ENCODE assay signal across 2 cellular contexts in the genomic region with DNA sequence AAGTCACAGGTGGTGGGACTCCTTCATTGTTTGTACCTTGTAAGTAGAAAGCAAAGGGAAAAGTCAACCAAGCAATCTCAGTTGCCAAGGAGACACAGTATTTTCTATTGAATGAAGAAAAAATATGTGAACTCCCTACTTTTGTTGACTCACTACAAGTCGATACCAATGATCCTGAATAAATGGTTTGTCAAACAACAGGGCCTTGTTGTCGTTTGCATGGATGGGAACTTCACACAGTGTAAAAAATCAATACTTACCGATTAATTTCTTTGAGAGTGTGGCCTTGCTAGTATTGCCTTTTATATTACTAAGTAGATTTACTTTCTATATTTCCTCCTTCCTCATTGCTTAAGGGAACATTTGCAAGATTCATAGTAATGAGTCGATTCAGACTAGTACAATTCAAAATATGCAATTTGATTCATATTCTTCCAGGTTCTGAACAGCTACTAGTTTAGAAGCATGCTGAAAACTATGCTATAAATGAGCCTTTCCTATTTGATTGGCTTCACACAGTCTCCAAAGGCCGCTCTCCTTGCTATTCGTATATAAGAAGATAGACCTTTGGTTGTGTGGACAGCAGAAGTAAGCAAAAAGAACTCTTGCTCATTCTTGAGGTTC.
TF ChIP-seq lines count a peak whose summit lies in the region.

No MANE protein-coding gene starts in this region.

TF ChIP-seq in SK-N-SH, 30 proteins besides CTCF, POLR2A, EP300 and RAD21 (continued from another document):
- TF ChIP-seq USF2 (IDR thresholded peaks at IDR 0.05; ENCODE audit: borderline replicate concordance, low read depth, low read length) (no peak), RFX5 (IDR thresholded peaks at IDR 0.05; ENCODE audit: low read length) (no peak), MEF2A (IDR thresholded peaks at IDR 0.05; ENCODE audit: borderline replicate concordance, low read depth) (no peak), TEAD4 (IDR thresholded peaks at IDR 0.05; ENCODE audit: borderline replicate concordance, insufficient read depth) (no peak), NFIC (IDR thresholded peaks at IDR 0.05; ENCODE audit: borderline replicate concordance) (no peak), CHD2 (IDR thresholded peaks at IDR 0.05; ENCODE audit: low read length, partially characterized antibody) (no peak)
- TF ChIP-seq, protein P1, sequence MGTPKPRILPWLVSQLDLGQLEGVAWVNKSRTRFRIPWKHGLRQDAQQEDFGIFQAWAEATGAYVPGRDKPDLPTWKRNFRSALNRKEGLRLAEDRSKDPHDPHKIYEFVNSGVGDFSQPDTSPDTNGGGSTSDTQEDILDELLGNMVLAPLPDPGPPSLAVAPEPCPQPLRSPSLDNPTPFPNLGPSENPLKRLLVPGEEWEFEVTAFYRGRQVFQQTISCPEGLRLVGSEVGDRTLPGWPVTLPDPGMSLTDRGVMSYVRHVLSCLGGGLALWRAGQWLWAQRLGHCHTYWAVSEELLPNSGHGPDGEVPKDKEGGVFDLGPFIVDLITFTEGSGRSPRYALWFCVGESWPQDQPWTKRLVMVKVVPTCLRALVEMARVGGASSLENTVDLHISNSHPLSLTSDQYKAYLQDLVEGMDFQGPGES (IDR thresholded peaks at IDR 0.05; ENCODE audit: low read depth, low read length): no peak
- TF ChIP-seq, protein P2, sequence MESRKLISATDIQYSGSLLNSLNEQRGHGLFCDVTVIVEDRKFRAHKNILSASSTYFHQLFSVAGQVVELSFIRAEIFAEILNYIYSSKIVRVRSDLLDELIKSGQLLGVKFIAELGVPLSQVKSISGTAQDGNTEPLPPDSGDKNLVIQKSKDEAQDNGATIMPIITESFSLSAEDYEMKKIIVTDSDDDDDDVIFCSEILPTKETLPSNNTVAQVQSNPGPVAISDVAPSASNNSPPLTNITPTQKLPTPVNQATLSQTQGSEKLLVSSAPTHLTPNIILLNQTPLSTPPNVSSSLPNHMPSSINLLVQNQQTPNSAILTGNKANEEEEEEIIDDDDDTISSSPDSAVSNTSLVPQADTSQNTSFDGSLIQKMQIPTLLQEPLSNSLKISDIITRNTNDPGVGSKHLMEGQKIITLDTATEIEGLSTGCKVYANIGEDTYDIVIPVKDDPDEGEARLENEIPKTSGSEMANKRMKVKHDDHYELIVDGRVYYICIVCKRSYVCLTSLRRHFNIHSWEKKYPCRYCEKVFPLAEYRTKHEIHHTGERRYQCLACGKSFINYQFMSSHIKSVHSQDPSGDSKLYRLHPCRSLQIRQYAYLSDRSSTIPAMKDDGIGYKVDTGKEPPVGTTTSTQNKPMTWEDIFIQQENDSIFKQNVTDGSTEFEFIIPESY (IDR thresholded peaks at IDR 0.05; ENCODE audit: borderline replicate concordance, low read depth): no peak

TF ChIP-seq in SK-N-SH treated with all-trans-retinoic acid at 6 μM for 48 hours, 23 proteins besides CTCF, POLR2A, EP300 and RAD21 (continued from another document):
- TF ChIP-seq, protein P3, sequence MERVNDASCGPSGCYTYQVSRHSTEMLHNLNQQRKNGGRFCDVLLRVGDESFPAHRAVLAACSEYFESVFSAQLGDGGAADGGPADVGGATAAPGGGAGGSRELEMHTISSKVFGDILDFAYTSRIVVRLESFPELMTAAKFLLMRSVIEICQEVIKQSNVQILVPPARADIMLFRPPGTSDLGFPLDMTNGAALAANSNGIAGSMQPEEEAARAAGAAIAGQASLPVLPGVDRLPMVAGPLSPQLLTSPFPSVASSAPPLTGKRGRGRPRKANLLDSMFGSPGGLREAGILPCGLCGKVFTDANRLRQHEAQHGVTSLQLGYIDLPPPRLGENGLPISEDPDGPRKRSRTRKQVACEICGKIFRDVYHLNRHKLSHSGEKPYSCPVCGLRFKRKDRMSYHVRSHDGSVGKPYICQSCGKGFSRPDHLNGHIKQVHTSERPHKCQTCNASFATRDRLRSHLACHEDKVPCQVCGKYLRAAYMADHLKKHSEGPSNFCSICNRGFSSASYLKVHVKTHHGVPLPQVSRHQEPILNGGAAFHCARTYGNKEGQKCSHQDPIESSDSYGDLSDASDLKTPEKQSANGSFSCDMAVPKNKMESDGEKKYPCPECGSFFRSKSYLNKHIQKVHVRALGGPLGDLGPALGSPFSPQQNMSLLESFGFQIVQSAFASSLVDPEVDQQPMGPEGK (CRISPR knock-in tag; IDR thresholded peaks at IDR 0.05; ENCODE audit: borderline replicate concordance): no peak
- TF ChIP-seq ZFP3 (CRISPR knock-in tag; IDR thresholded peaks at IDR 0.05): no peak
- TF ChIP-seq ARNTL (CRISPR knock-in tag; IDR thresholded peaks at IDR 0.05; ENCODE audit: borderline replicate concordance, low read depth): no peak
- no peak for TF ChIP-seq CSDC2 (CRISPR knock-in tag; IDR thresholded peaks at IDR 0.05)
- no peak for TF ChIP-seq ZNF8 (CRISPR knock-in tag; IDR thresholded peaks at IDR 0.05)
- no peak for TF ChIP-seq TOX (CRISPR knock-in tag; IDR thresholded peaks at IDR 0.05; ENCODE audit: borderline replicate concordance)
- no peak for TF ChIP-seq BACH2 (CRISPR knock-in tag; IDR thresholded peaks at IDR 0.05; ENCODE audit: borderline replicate concordance)
- no peak for TF ChIP-seq OSR1 (CRISPR knock-in tag; IDR thresholded peaks at IDR 0.05)
- TF ChIP-seq SNAI2 (CRISPR knock-in tag; IDR thresholded peaks at IDR 0.05): no peak
- no peak for TF ChIP-seq RARB (CRISPR knock-in tag; IDR thresholded peaks at IDR 0.05)
- TF ChIP-seq PPARA (CRISPR knock-in tag; IDR thresholded peaks at IDR 0.05; ENCODE audit: borderline replicate concordance): no peak
- TF ChIP-seq, protein P4, sequence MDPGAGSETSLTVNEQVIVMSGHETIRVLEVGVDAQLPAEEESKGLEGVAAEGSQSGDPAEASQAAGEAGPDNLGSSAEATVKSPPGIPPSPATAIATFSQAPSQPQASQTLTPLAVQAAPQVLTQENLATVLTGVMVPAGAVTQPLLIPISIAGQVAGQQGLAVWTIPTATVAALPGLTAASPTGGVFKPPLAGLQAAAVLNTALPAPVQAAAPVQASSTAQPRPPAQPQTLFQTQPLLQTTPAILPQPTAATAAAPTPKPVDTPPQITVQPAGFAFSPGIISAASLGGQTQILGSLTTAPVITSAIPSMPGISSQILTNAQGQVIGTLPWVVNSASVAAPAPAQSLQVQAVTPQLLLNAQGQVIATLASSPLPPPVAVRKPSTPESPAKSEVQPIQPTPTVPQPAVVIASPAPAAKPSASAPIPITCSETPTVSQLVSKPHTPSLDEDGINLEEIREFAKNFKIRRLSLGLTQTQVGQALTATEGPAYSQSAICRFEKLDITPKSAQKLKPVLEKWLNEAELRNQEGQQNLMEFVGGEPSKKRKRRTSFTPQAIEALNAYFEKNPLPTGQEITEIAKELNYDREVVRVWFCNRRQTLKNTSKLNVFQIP (CRISPR knock-in tag; IDR thresholded peaks at IDR 0.05; ENCODE audit: borderline replicate concordance, low read depth): no peak
- TF ChIP-seq, protein P5, sequence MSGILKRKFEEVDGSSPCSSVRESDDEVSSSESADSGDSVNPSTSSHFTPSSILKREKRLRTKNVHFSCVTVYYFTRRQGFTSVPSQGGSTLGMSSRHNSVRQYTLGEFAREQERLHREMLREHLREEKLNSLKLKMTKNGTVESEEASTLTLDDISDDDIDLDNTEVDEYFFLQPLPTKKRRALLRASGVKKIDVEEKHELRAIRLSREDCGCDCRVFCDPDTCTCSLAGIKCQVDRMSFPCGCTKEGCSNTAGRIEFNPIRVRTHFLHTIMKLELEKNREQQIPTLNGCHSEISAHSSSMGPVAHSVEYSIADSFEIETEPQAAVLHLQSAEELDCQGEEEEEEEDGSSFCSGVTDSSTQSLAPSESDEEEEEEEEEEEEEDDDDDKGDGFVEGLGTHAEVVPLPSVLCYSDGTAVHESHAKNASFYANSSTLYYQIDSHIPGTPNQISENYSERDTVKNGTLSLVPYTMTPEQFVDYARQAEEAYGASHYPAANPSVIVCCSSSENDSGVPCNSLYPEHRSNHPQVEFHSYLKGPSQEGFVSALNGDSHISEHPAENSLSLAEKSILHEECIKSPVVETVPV (CRISPR knock-in tag; IDR thresholded peaks at IDR 0.05): no peak
- TF ChIP-seq ZNF70 (CRISPR knock-in tag; IDR thresholded peaks at IDR 0.05): no peak
- TF ChIP-seq ESRRG (CRISPR knock-in tag; IDR thresholded peaks at IDR 0.05): no peak
